In genomic region chr2:98479959-98480524, GRCh38 we compare ENCODE assay signal across 9 cellular contexts. TPM values are rescaled to one million over a fixed set of nuclear protein-coding genes. Genes with fewer than 3 reads are reported as not detected.
DNase-seq lines count a peak whose midpoint lies in the region; ATAC-seq and TF ChIP-seq lines count a peak whose summit lies in the region.
"Had no signal": no experiment of that assay in that cellular context is flagged by ENCODE, and none has a peak within 500 bp of the region (broad histone marks: within the 10 kb centered on the region; RNA-seq: fewer than 3 reads in every experiment).

No MANE protein-coding gene starts in this region.

- H3K9me3 ChIP-seq in fibroblast of lung (ENCODE audit: control insufficient read depth, insufficient read depth, low read depth, low read length) (no peaks in the 10 kb centered on the region), Caco-2 (no peaks in the 10 kb centered on the region)

- TF ChIP-seq CTCF in LNCaP clone FGC (IDR thresholded peaks at IDR 0.05; ENCODE audit: control insufficient read depth, extremely low read depth, insufficient read depth): no peak
- no peak for TF ChIP-seq CTCF in fibroblast of lung (conservative IDR thresholded peaks at IDR 0.05 in 1 of 2, IDR thresholded peaks at IDR 0.05 in 1 of 2; ENCODE audit: low read depth in 1 of 2, low read length in 2 of 2)
- TF ChIP-seq CTCF in brain microvascular endothelial cell (IDR thresholded peaks at IDR 0.05; ENCODE audit: low read depth, low read length, missing control alignments): no peak
- TF ChIP-seq CTCF in Caco-2 (IDR thresholded peaks at IDR 0.05; ENCODE audit: insufficient read depth in 1 of 2, low read depth in 1 of 2, low read length in 1 of 2, severe bottlenecking in 1 of 2, unreplicated experiment in 1 of 2): no peak

- POLR2A ChIA-PET in Caco-2 (lab: Charles Lee): no interaction called here

- H3K9ac ChIP-seq in fibroblast of lung (ENCODE audit: insufficient read depth, low read length): no peak overlapping the region

- H3K79me2 ChIP-seq in fibroblast of lung (ENCODE audit: control insufficient read depth, insufficient read depth, low read length): no peaks in the 10 kb centered on the region

- H3K9me3 Mint-ChIP-seq in Caco-2 (ENCODE audit: unreplicated experiment): peaks cover 7% of the 10 kb centered on the region
- H3K9me3 Mint-ChIP-seq: dendritic cell treated with granulocyte-macrophage colony-stimulating factor and Interleukin-4, amounts not matched to agents 40 ng/mL and 50 ng/mL, for 4 days had no signal

- H3K4me2 ChIP-seq in fibroblast of lung (ENCODE audit: extremely low read depth, insufficient read depth, low read length): no peak overlapping the region

- no TSS peak for BruUV-seq in Caco-2 (replicated peaks; lab: Mats Ljungman, UMichigan)

- H3K4me3 Mint-ChIP-seq in Caco-2 (ENCODE audit: unreplicated experiment): no peak overlapping the region
- H3K4me3 Mint-ChIP-seq: dendritic cell treated with granulocyte-macrophage colony-stimulating factor and Interleukin-4, amounts not matched to agents 40 ng/mL and 50 ng/mL, for 4 days had no signal

- CTCF ChIA-PET in Caco-2 (lab: Charles Lee): interaction anchor here (0.6 kb wide), 1 partner anchor 116 kb away, joined by 6 read pairs; no protein-coding TSS in a partner anchor

- no peak overlapping the region for H3K27ac Mint-ChIP-seq in Caco-2 (ENCODE audit: unreplicated experiment)

- peaks cover 6% of the 10 kb centered on the region for H3K36me3 Mint-ChIP-seq in Caco-2 (ENCODE audit: insufficient read depth, unreplicated experiment)

- H3K4me1 Mint-ChIP-seq in Caco-2 (ENCODE audit: low read depth, unreplicated experiment): peaks cover 19% of the 10 kb centered on the region

- no peaks in the 10 kb centered on the region for H3K27me3 Mint-ChIP-seq in Caco-2 (ENCODE audit: insufficient read depth, unreplicated experiment)
- H3K27me3 Mint-ChIP-seq: dendritic cell treated with granulocyte-macrophage colony-stimulating factor and Interleukin-4, amounts not matched to agents 40 ng/mL and 50 ng/mL, for 4 days had no signal

- H3K36me3 ChIP-seq in fibroblast of lung (ENCODE audit: control insufficient read depth, insufficient read depth, low read length) (no peaks in the 10 kb centered on the region), brain microvascular endothelial cell (replicated peaks) (no peaks in the 10 kb centered on the region), Caco-2 (ENCODE audit: control insufficient read depth, insufficient read depth, low read length) (no peaks in the 10 kb centered on the region)

- no peaks in the 10 kb centered on the region for H4K20me1 ChIP-seq in fibroblast of lung (ENCODE audit: control insufficient read depth, extremely low read depth, insufficient read depth, low read length)

- intact Hi-C loops in Caco-2 (cut with micrococcal nuclease; ENCODE audit: unreplicated experiment): no loop called here

- H3K4me1 ChIP-seq in fibroblast of lung (ENCODE audit: control insufficient read depth, extremely low read depth, insufficient read depth, low read length) (peaks cover 6% of the 10 kb centered on the region), Caco-2 (peaks cover 21% of the 10 kb centered on the region)

- no peak overlapping the region for H3K27ac ChIP-seq in fibroblast of lung (ENCODE audit: insufficient read depth, low read length)
- H3K27ac ChIP-seq in brain microvascular endothelial cell: no peak overlapping the region

- no peaks in the 10 kb centered on the region for H3K27me3 ChIP-seq in fibroblast of lung (ENCODE audit: control insufficient read depth, insufficient read depth, low read length)
- H3K27me3 ChIP-seq in brain microvascular endothelial cell (replicated peaks): no peaks in the 10 kb centered on the region
- no peaks in the 10 kb centered on the region for H3K27me3 ChIP-seq in Caco-2 (replicated peaks; ENCODE audit: control insufficient read depth, insufficient read depth, low read length)

- no peak overlapping the region for H3K4me3 ChIP-seq in LNCaP clone FGC (ENCODE audit: low read depth, low read length)
- H3K4me3 ChIP-seq in fibroblast of lung (replicated peaks in 1 of 4; ENCODE audit: control extremely low read depth in 1 of 4, insufficient read depth in 1 of 4, low read depth in 3 of 4, low read length in 4 of 4): no peak overlapping the region
- no peak overlapping the region for H3K4me3 ChIP-seq in brain microvascular endothelial cell (ENCODE audit: low read depth, low read length)
- H3K4me3 ChIP-seq in Caco-2 (ENCODE audit: low read depth, low read length): no peak overlapping the region

- H2AFZ ChIP-seq in fibroblast of lung (ENCODE audit: low read length): no peak overlapping the region

- ATAC-seq in GM18861 (IDR thresholded peaks at IDR 0.05; ENCODE audit: unreplicated experiment): peak; percentile 37

- DNase-seq in AG20443 (ENCODE audit: low spot score) (peak; percentile 78), LNCaP clone FGC (ENCODE audit: low read depth) (peak; percentile 43), fibroblast of lung (ENCODE audit: low read depth in 2 of 2) (peak; percentile 54 to 70), retina (peak; percentile 28), brain microvascular endothelial cell (no peak), Caco-2 (no peak)
- peak; percentile 53 to 67 for DNase-seq in activated CD4-positive, alpha-beta T cell treated with anti-CD3 and anti-CD28 coated beads for 4 hours

- in situ Hi-C loops in brain microvascular endothelial cell (cut with HindIII; ENCODE audit: low pct_ligation_motif_present, low sequenced_read_pairs): no loop called here

RNA-seq across cellular contexts. Expression of gene INPP4A, which starts 35.4 kb away (rescaled TPM):
- total RNA-seq in fibroblast of lung (19.0 and 26.1 TPM in 2 replicates), Caco-2 (2022) (24.9 and 26.3 TPM in 2 replicates)
- 8.8 and 10.2 TPM in 2 replicates for polyA plus RNA-seq in fibroblast of lung
- polyA plus RNA-seq in fibroblast of lung (2012): 8.1 and 8.2 TPM in 2 replicates
- 37.6 and 49.5 TPM in 2 replicates for polyA minus RNA-seq in fibroblast of lung (ENCODE audit: low replicate concordance)

Comparison
In these comparisons a context has a peak if more than half of its experiments do, and no peak if none do; other contexts are left out.
1. DNase-seq: peak in AG20443 (single experiment), LNCaP clone FGC (single experiment), activated CD4-positive, alpha-beta T cell treated with anti-CD3 and anti-CD28 coated beads for 4 hours (2 of 2), fibroblast of lung (2 of 2) and retina (single experiment); none in brain microvascular endothelial cell (single experiment) and Caco-2 (0 of 2).